ENCODE assay signal across 1 cellular context in genomic region chr10:80099295-80099694, GRCh38. TPM values are rescaled to one million over a fixed set of nuclear protein-coding genes. Genes with fewer than 3 reads are reported as not detected.
"Had no signal": no experiment of that assay in that cellular context is flagged by ENCODE, and none has a peak within 500 bp of the region (broad histone marks: within the 10 kb centered on the region; RNA-seq: fewer than 3 reads in every experiment).

No MANE protein-coding gene starts in this region.

RNA-seq across cellular contexts. Expression of gene PLAC9, which starts 33.2 kb away (rescaled TPM):
- total RNA-seq: GM12878 had no signal
- polyA plus RNA-seq: GM12878 had no signal
